Comparison of ENCODE assay signal across 19 cellular contexts in genomic region chr18:56238576-56238975, GRCh38.
DNase-seq lines count a peak whose midpoint lies in the region; FAIRE-seq and TF ChIP-seq lines count a peak whose summit lies in the region.
"Had no signal": no experiment of that assay in that cellular context is flagged by ENCODE, and none has a peak within 500 bp of the region (broad histone marks: within the 10 kb centered on the region; RNA-seq: fewer than 3 reads in every experiment).

No MANE protein-coding gene starts in this region.

- no peak overlapping the region for H3K27ac ChIP-seq in CD8-positive, alpha-beta memory T cell (ENCODE audit: low read depth, low read length)
- H3K27ac ChIP-seq: esophagus squamous epithelium, right lobe of liver had no signal

- TF ChIP-seq CTCF in GM12875 (IDR thresholded peaks at IDR 0.05; ENCODE audit: borderline replicate concordance, insufficient read depth, low read depth, low read length) (peak; percentile 10; the same call in 1 of the 2 replicates), bronchial epithelial cell (IDR thresholded peaks at IDR 0.05; ENCODE audit: insufficient read depth, low read length, severe bottlenecking) (no peak), neural crest cell (conservative IDR thresholded peaks at IDR 0.05) (peak; percentile 46)

- no peaks in the 10 kb centered on the region for H3K27me3 Mint-ChIP-seq in neural crest cell (ENCODE audit: low read depth)
- H3K27me3 Mint-ChIP-seq in CD8-positive, alpha-beta memory T cell, result no peaks in the 10 kb centered on the region
- H3K27me3 Mint-ChIP-seq: activated naive CD8-positive, alpha-beta T cell treated with anti-CD3 and anti-CD28 coated beads, Interleukin-2, amount 10 ng/mL, durations not matched to agents 7 days and 5 days; CD4-positive, CD25-positive, alpha-beta regulatory T cell; type B pancreatic cell had no signal

- FAIRE-seq in bronchial epithelial cell (lab: Jason Lieb, UNC), result no peak
- FAIRE-seq: colon had no signal

- H3K36me3 ChIP-seq in bronchial epithelial cell (ENCODE audit: control insufficient read depth, insufficient read depth, low read length), result no peaks in the 10 kb centered on the region
- no peaks in the 10 kb centered on the region for H3K36me3 ChIP-seq in CD8-positive, alpha-beta memory T cell (ENCODE audit: insufficient read depth, low read length)
- H3K36me3 ChIP-seq: esophagus squamous epithelium, right lobe of liver had no signal

- peaks cover 4% of the 10 kb centered on the region for H3K9me3 Mint-ChIP-seq in neural crest cell
- peaks cover 0 to 10% (median 5%) of the 10 kb centered on the region in 5 donors for H3K9me3 Mint-ChIP-seq in CD8-positive, alpha-beta memory T cell
- H3K9me3 Mint-ChIP-seq: activated naive CD8-positive, alpha-beta T cell treated with anti-CD3 and anti-CD28 coated beads, Interleukin-2, amount 10 ng/mL, durations not matched to agents 7 days and 5 days; type B pancreatic cell had no signal

- CTCF ChIA-PET in CD8-positive, alpha-beta memory T cell (lab: Charles Lee), result no interaction called here

- H3K4me3 ChIP-seq in GM12875 (ENCODE audit: low read depth, low read length) (no peak overlapping the region), bronchial epithelial cell (ENCODE audit: low read depth, low read length) (no peak overlapping the region)
- H3K4me3 ChIP-seq in CD8-positive, alpha-beta memory T cell (ENCODE audit: low read length), result no peak overlapping the region
- H3K4me3 ChIP-seq: esophagus squamous epithelium, right lobe of liver had no signal

- H3K36me3 Mint-ChIP-seq in neural crest cell (ENCODE audit: low read depth), result no peaks in the 10 kb centered on the region
- no peaks in the 10 kb centered on the region for H3K36me3 Mint-ChIP-seq in CD8-positive, alpha-beta memory T cell
- H3K36me3 Mint-ChIP-seq: activated naive CD8-positive, alpha-beta T cell treated with anti-CD3 and anti-CD28 coated beads, Interleukin-2, amount 10 ng/mL, durations not matched to agents 7 days and 5 days; CD4-positive, CD25-positive, alpha-beta regulatory T cell; type B pancreatic cell had no signal

- POLR2A ChIA-PET in CD8-positive, alpha-beta memory T cell (lab: Charles Lee), result no interaction called here

- peaks cover 37% of the 10 kb centered on the region for H3K4me1 Mint-ChIP-seq in neural crest cell
- H3K4me1 Mint-ChIP-seq in CD8-positive, alpha-beta memory T cell, result no peaks in the 10 kb centered on the region
- H3K4me1 Mint-ChIP-seq: activated naive CD8-positive, alpha-beta T cell treated with anti-CD3 and anti-CD28 coated beads, Interleukin-2, amount 10 ng/mL, durations not matched to agents 7 days and 5 days; CD4-positive, CD25-positive, alpha-beta regulatory T cell had no signal

- H3K4me1 ChIP-seq in CD8-positive, alpha-beta memory T cell (ENCODE audit: insufficient read depth, low read length), result no peaks in the 10 kb centered on the region
- H3K4me1 ChIP-seq: right lobe of liver had no signal

- H3K9me3 ChIP-seq in CD8-positive, alpha-beta memory T cell (ENCODE audit: low read length), result no peaks in the 10 kb centered on the region
- H3K9me3 ChIP-seq: esophagus squamous epithelium, right lobe of liver had no signal

- no peaks in the 10 kb centered on the region for H3K27me3 ChIP-seq in bronchial epithelial cell (ENCODE audit: control insufficient read depth, insufficient read depth, low read length)
- H3K27me3 ChIP-seq in CD8-positive, alpha-beta memory T cell (ENCODE audit: insufficient read depth, low read length, poor library complexity, severe bottlenecking), result no peaks in the 10 kb centered on the region
- H3K27me3 ChIP-seq: esophagus squamous epithelium, right lobe of liver had no signal

- H3K27ac Mint-ChIP-seq in neural crest cell (ENCODE audit: unreplicated experiment), result no peak overlapping the region
- H3K27ac Mint-ChIP-seq in CD8-positive, alpha-beta memory T cell, result no peak overlapping the region
- H3K27ac Mint-ChIP-seq: activated naive CD8-positive, alpha-beta T cell treated with anti-CD3 and anti-CD28 coated beads, Interleukin-2, amount 10 ng/mL, durations not matched to agents 7 days and 5 days; CD4-positive, CD25-positive, alpha-beta regulatory T cell; nephron progenitor cell; type B pancreatic cell had no signal

- DNase-seq in NAMALWA (ENCODE audit: low spot score) (peak; percentile 28), bronchial epithelial cell (ENCODE audit: low read depth) (peak; percentile 7), neural crest cell (ENCODE audit: low read depth, low spot score) (no peak), NCI-H128 (lab: John Stamatoyannopoulos, UW; ENCODE audit: unreplicated experiment) (no peak), dermis blood vessel endothelial cell (no peak)
- DNase-seq in CD8-positive, alpha-beta memory T cell, result no peak
- DNase-seq: activated CD4-positive, alpha-beta T cell treated with anti-CD3 and anti-CD28 coated beads for 48 hours; activated naive CD8-positive, alpha-beta T cell treated with anti-CD3 and anti-CD28 coated beads, Interleukin-2, amount 10 ng/mL, durations not matched to agents 7 days and 5 days; CD4-positive, CD25-positive, alpha-beta regulatory T cell; esophagus squamous epithelium; NCI-H1436; NCI-H446; nephron progenitor cell; right lobe of liver; stimulated activated CD4-positive, alpha-beta T cell treated with anti-CD3 and anti-CD28 coated beads, Interleukin-2, amount 100 ng/mL, for 48 hours; T-helper 9 cell had no signal

- no peak overlapping the region for H3K4me3 Mint-ChIP-seq in neural crest cell
- H3K4me3 Mint-ChIP-seq in CD8-positive, alpha-beta memory T cell, result no peak overlapping the region
- H3K4me3 Mint-ChIP-seq: activated naive CD8-positive, alpha-beta T cell treated with anti-CD3 and anti-CD28 coated beads, Interleukin-2, amount 10 ng/mL, durations not matched to agents 7 days and 5 days; CD4-positive, CD25-positive, alpha-beta regulatory T cell; nephron progenitor cell; type B pancreatic cell had no signal

Comparison
In these comparisons a context has a peak if more than half of its experiments do, and no peak if none do; other contexts are left out.
1. DNase-seq: peak in NAMALWA (single experiment) and bronchial epithelial cell (single experiment); none in neural crest cell (single experiment), NCI-H128 (single experiment), dermis blood vessel endothelial cell (single experiment) and CD8-positive, alpha-beta memory T cell (0 of 5).